ENCODE assay signal across 18 cellular contexts in genomic region chr22:27226666-27227065, GRCh38.
DNase-seq lines count a peak whose midpoint lies in the region; ATAC-seq and TF ChIP-seq lines count a peak whose summit lies in the region.
"Had no signal": no experiment of that assay in that cellular context is flagged by ENCODE, and none has a peak within 500 bp of the region (broad histone marks: within the 10 kb centered on the region; RNA-seq: fewer than 3 reads in every experiment).

No MANE protein-coding gene starts in this region.

- H3K4me1 Mint-ChIP-seq in endodermal cell: no peaks in the 10 kb centered on the region
- H3K4me1 Mint-ChIP-seq in naive thymus-derived CD4-positive, alpha-beta T cell: no peaks in the 10 kb centered on the region
- H3K4me1 Mint-ChIP-seq: CD4-positive, CD25-positive, alpha-beta regulatory T cell had no signal

- no peak for ATAC-seq in naive thymus-derived CD4-positive, alpha-beta T cell
- ATAC-seq: Right ventricle myocardium inferior had no signal

- no peaks in the 10 kb centered on the region for H3K9me3 Mint-ChIP-seq in endodermal cell
- H3K9me3 Mint-ChIP-seq in naive thymus-derived CD4-positive, alpha-beta T cell: peaks cover 0 to 10% (median 2%) of the 10 kb centered on the region in 11 donors

- no peaks in the 10 kb centered on the region for H3K27me3 ChIP-seq in A673 (replicated peaks; ENCODE audit: insufficient read depth, low read depth, low read length, poor library complexity)
- no peaks in the 10 kb centered on the region for H3K27me3 ChIP-seq in endodermal cell (ENCODE audit: control insufficient read depth, insufficient read depth, low read length, poor library complexity, severe bottlenecking)
- no peaks in the 10 kb centered on the region for H3K27me3 ChIP-seq in naive thymus-derived CD4-positive, alpha-beta T cell (ENCODE audit: control insufficient read depth in 2 of 2, insufficient read depth in 2 of 2, low read length in 2 of 2)
- H3K27me3 ChIP-seq in effector memory CD4-positive, alpha-beta T cell (replicated peaks; ENCODE audit: control insufficient read depth, insufficient read depth, low read length, poor library complexity, severe bottlenecking): no peaks in the 10 kb centered on the region

- H3K4me3 ChIP-seq in A673 (ENCODE audit: low read depth, low read length, poor library complexity, severe bottlenecking): no peak overlapping the region
- no peak overlapping the region for H3K4me3 ChIP-seq in endodermal cell (ENCODE audit: low read length)
- no peak overlapping the region for H3K4me3 ChIP-seq in naive thymus-derived CD4-positive, alpha-beta T cell (ENCODE audit: low read length)
- no peak overlapping the region for H3K4me3 ChIP-seq in effector memory CD4-positive, alpha-beta T cell (ENCODE audit: insufficient read depth, low read depth, low read length, poor library complexity, severe bottlenecking)
- H3K4me3 ChIP-seq: PC-9 had no signal

- no peaks in the 10 kb centered on the region for H3K36me3 Mint-ChIP-seq in endodermal cell (ENCODE audit: low read depth)
- H3K36me3 Mint-ChIP-seq in naive thymus-derived CD4-positive, alpha-beta T cell: no peaks in the 10 kb centered on the region
- H3K36me3 Mint-ChIP-seq: CD4-positive, CD25-positive, alpha-beta regulatory T cell had no signal

- TF ChIP-seq CTCF in A673 (conservative IDR thresholded peaks at IDR 0.05; ENCODE audit: low read depth, low read length): no peak
- no peak for TF ChIP-seq CTCF in endodermal cell (conservative IDR thresholded peaks at IDR 0.05)

- H3K36me3 ChIP-seq in A673 (ENCODE audit: insufficient read depth, low read length, poor library complexity, severe bottlenecking): no peaks in the 10 kb centered on the region
- H3K36me3 ChIP-seq in endodermal cell (ENCODE audit: control insufficient read depth, insufficient read depth, low read length): no peaks in the 10 kb centered on the region
- no peaks in the 10 kb centered on the region for H3K36me3 ChIP-seq in naive thymus-derived CD4-positive, alpha-beta T cell (ENCODE audit: control insufficient read depth in 2 of 3, insufficient read depth in 3 of 3, low read length in 3 of 3)
- H3K36me3 ChIP-seq in effector memory CD4-positive, alpha-beta T cell (ENCODE audit: control insufficient read depth, insufficient read depth, low read length): no peaks in the 10 kb centered on the region

- POLR2A ChIA-PET in A673 (lab: Charles Lee; ENCODE audit: low non-redundant PET): no interaction called here
- POLR2A ChIA-PET in naive thymus-derived CD4-positive, alpha-beta T cell (lab: Charles Lee): no interaction called here

- intact Hi-C loops in A673 (cut with micrococcal nuclease; ENCODE audit: unreplicated experiment): no loop called here
- intact Hi-C loops in naive thymus-derived CD4-positive, alpha-beta T cell (cut with micrococcal nuclease): no loop called here

- H3K9me3 ChIP-seq in A673 (ENCODE audit: low read depth, low read length, poor library complexity, severe bottlenecking) (no peaks in the 10 kb centered on the region), endodermal cell (ENCODE audit: control insufficient read depth, low read length) (peaks cover 7% of the 10 kb centered on the region)
- peaks cover 0 to 4% (median 0%) of the 10 kb centered on the region in 3 experiments for H3K9me3 ChIP-seq in naive thymus-derived CD4-positive, alpha-beta T cell (ENCODE audit: control insufficient read depth in 2 of 3, low read length in 3 of 3)
- no peaks in the 10 kb centered on the region for H3K9me3 ChIP-seq in effector memory CD4-positive, alpha-beta T cell (ENCODE audit: control insufficient read depth, low read length)

- H3K27ac Mint-ChIP-seq in endodermal cell: peak overlapping the region; percentile 19
- no peak overlapping the region for H3K27ac Mint-ChIP-seq in naive thymus-derived CD4-positive, alpha-beta T cell
- H3K27ac Mint-ChIP-seq: CD4-positive, CD25-positive, alpha-beta regulatory T cell had no signal

- H3K9ac ChIP-seq in endodermal cell (ENCODE audit: extremely low read depth, low read length, poor library complexity, severe bottlenecking): no peak overlapping the region

- DNase-seq in A673 (ENCODE audit: low spot score): peak; percentile 59
- DNase-seq in H4 (ENCODE audit: low spot score): peak; percentile 19
- peak; percentile 41 for DNase-seq in SW480 (ENCODE audit: low spot score)
- no peak for DNase-seq in endodermal cell
- DNase-seq in naive thymus-derived CD4-positive, alpha-beta T cell: no peak
- DNase-seq in effector memory CD4-positive, alpha-beta T cell: no peak
- DNase-seq in stimulated activated CD4-positive, alpha-beta T cell treated with anti-CD3 and anti-CD28 coated beads, Interleukin-4, amount 100 ng/mL, for 1 hour: no peak
- DNase-seq in activated effector memory CD4-positive, alpha-beta T cell treated with Interleukin-2 at 50 U/mL for 16 hours: no peak
- DNase-seq: AML-193; CD4-positive, CD25-positive, alpha-beta regulatory T cell; DMS53; GDM1; NCI-H1092 treated with DMSO at 0.1 percent for 48 hours; NCI-H1694; NCI-H446; NCI-H774; PC-9 had no signal

- no peak overlapping the region for H3K4me3 Mint-ChIP-seq in endodermal cell
- H3K4me3 Mint-ChIP-seq in naive thymus-derived CD4-positive, alpha-beta T cell: no peak overlapping the region
- H3K4me3 Mint-ChIP-seq: CD4-positive, CD25-positive, alpha-beta regulatory T cell had no signal

- H3K27me3 Mint-ChIP-seq in endodermal cell (ENCODE audit: insufficient read depth): peaks cover 27% of the 10 kb centered on the region
- peaks cover 2 to 27% (median 9%) of the 10 kb centered on the region in 5 donors for H3K27me3 Mint-ChIP-seq in naive thymus-derived CD4-positive, alpha-beta T cell

- H3K27ac ChIP-seq in A673 (ENCODE audit: low read depth, low read length, poor library complexity, severe bottlenecking) (no peak overlapping the region), endodermal cell (ENCODE audit: low read depth, low read length) (no peak overlapping the region)
- no peak overlapping the region for H3K27ac ChIP-seq in naive thymus-derived CD4-positive, alpha-beta T cell (ENCODE audit: low read depth, low read length)
- no peak overlapping the region for H3K27ac ChIP-seq in effector memory CD4-positive, alpha-beta T cell (ENCODE audit: insufficient read depth, low read length, poor library complexity, severe bottlenecking)
- H3K27ac ChIP-seq: PC-9 had no signal

- BruUV-seq in A673 (replicated peaks; lab: Mats Ljungman, UMichigan): no TSS peak

- WGBS in endodermal cell (ENCODE audit: insufficient coverage in 1 of 2, insufficient read length in 1 of 2), 2 experiments: 86 to 91% methylated on average over 2 to 3 of the region's 3 CpGs

- CTCF ChIA-PET in A673 (lab: Charles Lee): no interaction called here
- CTCF ChIA-PET in naive thymus-derived CD4-positive, alpha-beta T cell (lab: Charles Lee): no interaction called here

- H3K4me1 ChIP-seq in A673 (ENCODE audit: insufficient read depth, low read length, poor library complexity, severe bottlenecking): no peaks in the 10 kb centered on the region
- H3K4me1 ChIP-seq in endodermal cell (ENCODE audit: control insufficient read depth, insufficient read depth, low read length): no peaks in the 10 kb centered on the region
- H3K4me1 ChIP-seq in naive thymus-derived CD4-positive, alpha-beta T cell (ENCODE audit: control insufficient read depth in 2 of 2, insufficient read depth in 2 of 2, low read length in 2 of 2): no peaks in the 10 kb centered on the region
- no peaks in the 10 kb centered on the region for H3K4me1 ChIP-seq in effector memory CD4-positive, alpha-beta T cell (ENCODE audit: control insufficient read depth, insufficient read depth, low read length, poor library complexity, severe bottlenecking)

Comparison
In these comparisons a context has a peak if more than half of its experiments do, and no peak if none do; other contexts are left out.
1. DNase-seq: peak in A673 (single experiment), H4 (single experiment) and SW480 (single experiment); none in endodermal cell (single experiment), naive thymus-derived CD4-positive, alpha-beta T cell (0 of 9), effector memory CD4-positive, alpha-beta T cell (0 of 3), stimulated activated CD4-positive, alpha-beta T cell treated with anti-CD3 and anti-CD28 coated beads, Interleukin-4, amount 100 ng/mL, for 1 hour (single experiment) and activated effector memory CD4-positive, alpha-beta T cell treated with Interleukin-2 at 50 U/mL for 16 hours (single experiment).